In the genomic region with DNA sequence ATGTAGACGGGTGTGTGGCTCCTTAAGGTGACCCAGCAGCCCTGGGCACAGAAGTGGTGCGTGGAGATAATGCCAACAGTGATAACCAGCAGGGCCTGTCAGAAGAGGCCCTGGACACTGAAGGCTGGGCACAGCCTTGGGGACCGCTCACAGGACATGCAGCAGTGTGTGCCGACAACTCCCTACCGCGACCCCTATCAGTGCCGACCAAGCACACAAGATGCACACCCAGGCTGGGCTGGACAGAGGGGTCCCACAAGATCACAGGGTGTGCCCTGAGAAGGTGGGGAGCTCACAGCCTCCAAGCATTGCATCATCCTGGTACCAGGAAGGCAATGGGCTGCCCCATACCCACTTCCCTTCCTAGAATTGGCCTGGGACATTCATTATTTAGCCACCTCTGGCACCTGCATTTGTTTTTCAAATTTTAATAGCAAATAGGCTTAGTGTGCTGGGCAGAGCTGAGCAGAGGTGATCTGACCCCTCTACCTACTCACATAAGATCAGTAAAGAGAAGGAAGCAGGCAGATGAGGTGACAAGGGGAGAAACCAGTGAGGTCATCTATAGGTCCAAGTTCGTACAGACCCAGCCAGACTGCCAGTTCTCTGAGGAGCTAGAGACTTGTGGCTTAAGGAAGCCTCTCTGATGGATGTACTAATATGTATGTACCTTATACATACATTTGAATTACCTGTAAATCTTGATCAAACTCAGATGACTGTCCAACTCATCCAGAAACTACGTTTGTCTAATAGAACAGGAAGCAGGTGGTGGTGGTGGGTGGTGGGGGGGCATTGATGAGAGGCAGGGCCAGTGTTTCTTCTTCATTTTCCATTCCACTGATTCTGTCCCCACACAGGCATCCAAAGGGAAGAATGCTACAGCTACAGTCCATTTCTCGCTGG, we compare ENCODE assay signal across 14 cellular contexts. TPM values are rescaled to one million over a fixed set of nuclear protein-coding genes. Genes with fewer than 3 reads are reported as not detected.
A peak's percentile ranks its signal among the peaks of the same experiment; 100 is the strongest.
DNase-seq lines count a peak whose midpoint lies in the region; ATAC-seq lines count a peak whose summit lies in the region.
"Had no signal": no experiment of that assay in that cellular context is flagged by ENCODE, and none has a peak within 500 bp of the region (broad histone marks: within the 10 kb centered on the region; RNA-seq: fewer than 3 reads in every experiment).

No MANE protein-coding gene starts in this region.

- no peak overlapping the region for H3K4me3 Mint-ChIP-seq in T-helper 17 cell
- H3K4me3 Mint-ChIP-seq: HFFc6 had no signal

- no peaks in the 10 kb centered on the region for H3K9me3 ChIP-seq in T-helper 17 cell (ENCODE audit: control insufficient read depth, low read length, poor library complexity, severe bottlenecking)

- H3K27ac Mint-ChIP-seq in T-helper 17 cell, result no peak overlapping the region
- H3K27ac Mint-ChIP-seq: HFFc6 had no signal

- no peaks in the 10 kb centered on the region for H3K4me1 Mint-ChIP-seq in T-helper 17 cell

- DNase-seq in CD1c-positive myeloid dendritic cell (ENCODE audit: extremely low spot score) (peak; percentile 47), T-helper 17 cell (no peak), KG1 (lab: John Stamatoyannopoulos, UW) (no peak), hippocampal formation (lab: John Stamatoyannopoulos, UW) (no peak)
- no peak for DNase-seq in activated effector memory CD4-positive, alpha-beta T cell treated with Interleukin-2 at 50 U/mL for 16 hours
- DNase-seq: activated CD8-positive, alpha-beta memory T cell treated with anti-CD3 and anti-CD28 coated beads, Interleukin-2, amount 50 U/mL, for 48 hours; EL; HFFc6; NCI-H524; stimulated activated CD4-positive, alpha-beta T cell treated with anti-CD3 and anti-CD28 coated beads, Interleukin-1b, Interleukin-23, amount 100 ng/mL, for 48 hours; stimulated activated naive CD4-positive, alpha-beta T cell had no signal

- ATAC-seq in GM18870 (IDR thresholded peaks at IDR 0.05; ENCODE audit: unreplicated experiment) (peak; percentile 53), HG02759 (IDR thresholded peaks at IDR 0.05; ENCODE audit: unreplicated experiment) (peak; percentile 58), T-helper 17 cell (peak; percentile 36), GM21526 (IDR thresholded peaks at IDR 0.05; ENCODE audit: low FRiP score, unreplicated experiment) (no peak)

- H3K27me3 Mint-ChIP-seq in T-helper 17 cell, result peaks cover 35% of the 10 kb centered on the region

- no peaks in the 10 kb centered on the region for H3K36me3 Mint-ChIP-seq in T-helper 17 cell (ENCODE audit: low read depth)

RNA-seq across cellular contexts. Expression of gene BCL11A, which starts 55.0 kb away (rescaled TPM):
- 1 to 10 TPM; 2.5 to 9.2 TPM for total RNA-seq in T-helper 17 cell
